ENCODE assay signal across 17 cellular contexts in the genomic region with DNA sequence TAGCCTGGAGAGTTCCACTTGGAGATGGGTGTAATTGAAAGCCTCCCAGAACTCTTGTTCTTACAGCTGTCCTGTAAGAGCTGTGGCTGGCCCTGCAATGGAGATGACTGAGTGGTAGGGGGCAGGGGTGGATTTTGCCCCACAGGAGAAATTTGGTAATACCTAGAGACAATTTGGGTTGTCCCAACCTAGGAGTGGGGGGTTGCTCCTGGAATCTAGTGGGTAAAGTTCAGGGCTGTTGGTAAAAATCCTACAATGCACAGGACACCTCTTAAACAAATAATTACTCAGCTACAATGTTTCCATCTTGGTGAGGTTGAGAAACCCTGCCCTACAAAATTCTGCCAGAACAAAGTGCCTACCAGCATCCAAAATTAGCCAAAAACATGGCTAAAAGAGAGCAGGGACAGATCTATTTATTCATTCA.
A peak's percentile ranks its signal among the peaks of the same experiment; 100 is the strongest.
DNase-seq lines count a peak whose midpoint lies in the region; ATAC-seq, FAIRE-seq and TF ChIP-seq lines count a peak whose summit lies in the region.
"Had no signal": no experiment of that assay in that cellular context is flagged by ENCODE, and none has a peak within 500 bp of the region (broad histone marks: within the 10 kb centered on the region; RNA-seq: fewer than 3 reads in every experiment).

No MANE protein-coding gene starts in this region.

- H3F3A ChIP-seq in PC-3 (ENCODE audit: low read length, unreplicated experiment), result no peaks in the 10 kb centered on the region

- H3K36me3 Mint-ChIP-seq in endodermal cell (ENCODE audit: low read depth), result no peaks in the 10 kb centered on the region
- no peaks in the 10 kb centered on the region for H3K36me3 Mint-ChIP-seq in nephron (ENCODE audit: low read depth)
- H3K36me3 Mint-ChIP-seq: IgD-negative memory B cell had no signal

- H3K9me3 Mint-ChIP-seq in endodermal cell (peaks cover 5% of the 10 kb centered on the region), nephron (peaks cover 7% of the 10 kb centered on the region)

- H3K4me1 Mint-ChIP-seq in endodermal cell (peaks cover 31% of the 10 kb centered on the region), nephron (peaks cover 53% of the 10 kb centered on the region)
- H3K4me1 Mint-ChIP-seq: IgD-negative memory B cell had no signal

- no peak for ATAC-seq in PC-3

- H3K27ac ChIP-seq in PC-3 (ENCODE audit: low read length) (no peak overlapping the region), endodermal cell (ENCODE audit: low read depth, low read length) (peak overlapping the region; percentile 83), vagina (peak overlapping the region; percentile 44)
- H3K27ac ChIP-seq: HL-60 had no signal

- H3K27ac Mint-ChIP-seq in endodermal cell (peak overlapping the region; percentile 46), nephron (peak overlapping the region; percentile 81 to 90 (median 89))
- H3K27ac Mint-ChIP-seq: IgD-negative memory B cell had no signal

- peak overlapping the region; percentile 8; the same call in 1 of the 2 replicates for H3K4me2 ChIP-seq in PC-3 (ENCODE audit: low read length)

- H3K4me3 Mint-ChIP-seq in endodermal cell (no peak overlapping the region), nephron (no peak overlapping the region)
- H3K4me3 Mint-ChIP-seq: IgD-negative memory B cell had no signal

- H3K4me3 ChIP-seq in PC-3 (ENCODE audit: low read length) (no peak overlapping the region), endodermal cell (ENCODE audit: low read length) (no peak overlapping the region), vagina (no peak overlapping the region)

- H3K4me1 ChIP-seq in PC-3 (ENCODE audit: insufficient read depth, low read length) (peaks cover 20% of the 10 kb centered on the region), endodermal cell (ENCODE audit: control insufficient read depth, insufficient read depth, low read length) (no peaks in the 10 kb centered on the region), vagina (peaks cover 24% of the 10 kb centered on the region)

- no peaks in the 10 kb centered on the region for H3K27me3 Mint-ChIP-seq in endodermal cell (ENCODE audit: insufficient read depth)
- peaks cover 11% of the 10 kb centered on the region for H3K27me3 Mint-ChIP-seq in nephron (ENCODE audit: low read depth)

- BruUV-seq in PC-3 (replicated peaks; lab: Mats Ljungman, UMichigan), result no TSS peak

- intact Hi-C loops in PC-3 (cut with micrococcal nuclease), result no loop called here
- intact Hi-C loops in vagina (cut with DNase I), result no loop called here

- H3K27me3 ChIP-seq in PC-3 (ENCODE audit: low read length) (no peaks in the 10 kb centered on the region), endodermal cell (ENCODE audit: control insufficient read depth, insufficient read depth, low read length, poor library complexity, severe bottlenecking) (no peaks in the 10 kb centered on the region), vagina (no peaks in the 10 kb centered on the region)
- H3K27me3 ChIP-seq: BE2C had no signal

- POLR2A ChIA-PET in PC-3 (lab: Charles Lee; ENCODE audit: unreplicated experiment), result no interaction called here

- no peaks in the 10 kb centered on the region for H3K36me3 ChIP-seq in PC-3 (ENCODE audit: low read depth, low read length)
- H3K36me3 ChIP-seq in endodermal cell (ENCODE audit: control insufficient read depth, insufficient read depth, low read length), result no peaks in the 10 kb centered on the region
- H3K36me3 ChIP-seq in vagina, result no peaks in the 10 kb centered on the region
- H3K36me3 ChIP-seq: BE2C had no signal

- H4K20me1 ChIP-seq in PC-3 (ENCODE audit: low read length), result no peaks in the 10 kb centered on the region

- TF ChIP-seq CTCF in PC-3 (conservative IDR thresholded peaks at IDR 0.05; ENCODE audit: low read depth, low read length) (no peak), endodermal cell (conservative IDR thresholded peaks at IDR 0.05) (no peak), nephron (IDR thresholded peaks at IDR 0.05; ENCODE audit: unreplicated experiment in 3 of 3) (no peak), vagina (IDR thresholded peaks at IDR 0.05) (no peak)

- CTCF ChIA-PET in PC-3 (lab: Charles Lee), result no interaction called here

- H3K9ac ChIP-seq in PC-3 (ENCODE audit: low read length) (no peak overlapping the region), endodermal cell (ENCODE audit: extremely low read depth, low read length, poor library complexity, severe bottlenecking) (no peak overlapping the region)

- H3K9me3 ChIP-seq in PC-3 (ENCODE audit: low read length) (no peaks in the 10 kb centered on the region), endodermal cell (ENCODE audit: control insufficient read depth, low read length) (no peaks in the 10 kb centered on the region), vagina (no peaks in the 10 kb centered on the region)
- H3K9me3 ChIP-seq: BE2C had no signal

- no peak overlapping the region for H2AFZ ChIP-seq in PC-3 (ENCODE audit: low read length)

- DNase-seq in PC-3, result peak; percentile 12
- no peak for DNase-seq in endodermal cell
- no peak for DNase-seq in vagina (ENCODE audit: extremely low spot score in 2 of 2)
- DNase-seq in urothelium cell line (ENCODE audit: low spot score), result no peak
- no peak for DNase-seq in stimulated activated CD4-positive, alpha-beta T cell treated with anti-CD3 and anti-CD28 coated beads, Interleukin-4, amount 100 ng/mL, for 1 hour
- no peak for DNase-seq in NCI-H510A treated with DMSO at 0.1 percent for 48 hours (lab: John Stamatoyannopoulos, UW)
- DNase-seq: EL, GF-D8, NCI-H2029 treated with DMSO at 0.1 percent for 48 hours, OCI-M1, Right ventricle myocardium superior had no signal

- no peaks in the 10 kb centered on the region for H3K9me2 ChIP-seq in PC-3 (replicated peaks; ENCODE audit: low read length)

- FAIRE-seq in urothelium cell line (lab: Jason Lieb, UNC), result no peak
- FAIRE-seq: A204.1, GM19239 had no signal

- no peak for TF ChIP-seq POLR2A in vagina (IDR thresholded peaks at IDR 0.05)

- H3K79me2 ChIP-seq in PC-3 (ENCODE audit: low read length), result no peaks in the 10 kb centered on the region
